In genomic region chr4:183285886-183286285, GRCh38 we compare ENCODE assay signal across 32 cellular contexts. TPM values are rescaled to one million over a fixed set of nuclear protein-coding genes. Genes with fewer than 3 reads are reported as not detected.
"Had no signal": no experiment of that assay in that cellular context is flagged by ENCODE, and none has a peak within 500 bp of the region (broad histone marks: within the 10 kb centered on the region; RNA-seq: fewer than 3 reads in every experiment).

No MANE protein-coding gene starts in this region.

- H3K27ac Mint-ChIP-seq: effector memory CD8-positive, alpha-beta T cell; memory B cell; natural killer cell; neural progenitor cell; stimulated activated effector memory CD8-positive, alpha-beta T cell treated with anti-CD3 and anti-CD28 coated beads, Interleukin-12 subunit alpha, Interleukin-12 subunit beta, amount 100 ng/mL, for 72 hours; type B pancreatic cell had no signal

- H3K4me1 ChIP-seq: esophagus squamous epithelium, heart right ventricle, neural progenitor cell, prostate gland, right atrium auricular region, tibial artery had no signal

- H3K27me3 Mint-ChIP-seq: type B pancreatic cell had no signal

- H3K4me3 ChIP-seq: esophagus squamous epithelium, heart right ventricle, lung, neural progenitor cell, prostate gland, right atrium auricular region, sigmoid colon, testis, tibial artery had no signal

- H2AFZ ChIP-seq: neural progenitor cell had no signal

- H3K27ac ChIP-seq: esophagus squamous epithelium, heart right ventricle, neural progenitor cell, prostate gland, right atrium auricular region, sigmoid colon, testis, tibial artery had no signal

- DNase-seq: cortex of kidney; effector memory CD8-positive, alpha-beta T cell; erythroblast; esophagus squamous epithelium; foreskin melanocyte; glutamatergic neuron; heart right ventricle; hippocampal formation; kidney glomerular epithelial cell; left colon; left ventricle myocardium superior; natural killer cell; nucleus accumbens; sigmoid colon; stimulated activated CD4-positive, alpha-beta T cell treated with anti-CD3 and anti-CD28 coated beads, Interleukin-2, amount 100 ng/mL, for 24 hours; stimulated activated CD4-positive, alpha-beta T cell treated with anti-CD3 and anti-CD28 coated beads, Interleukin-4, amount 100 ng/mL, for 24 hours; stimulated activated naive CD8-positive, alpha-beta T cell treated with anti-CD3 and anti-CD28 coated beads, Interleukin-15, Interleukin-2, amounts not matched to agents 100 U/mL and 50 U/mL, for 24 hours; substantia nigra; testis; tibial artery had no signal

- H3K36me3 ChIP-seq: prostate gland had no signal

- H3K4me3 Mint-ChIP-seq: effector memory CD8-positive, alpha-beta T cell; memory B cell; natural killer cell; neural progenitor cell; stimulated activated effector memory CD8-positive, alpha-beta T cell treated with anti-CD3 and anti-CD28 coated beads, Interleukin-12 subunit alpha, Interleukin-12 subunit beta, amount 100 ng/mL, for 72 hours; type B pancreatic cell had no signal

- ATAC-seq: effector memory CD8-positive, alpha-beta T cell; heart right ventricle; left colon; left ventricle myocardium superior; natural killer cell; stimulated activated effector memory CD8-positive, alpha-beta T cell treated with anti-CD3 and anti-CD28 coated beads, Interleukin-12 subunit alpha, Interleukin-12 subunit beta, amount 100 ng/mL, for 72 hours; stimulated activated naive CD8-positive, alpha-beta T cell treated with anti-CD3 and anti-CD28 coated beads, Interleukin-15, Interleukin-2, amounts not matched to agents 100 U/mL and 50 U/mL, for 24 hours had no signal

- H3K9me3 Mint-ChIP-seq: effector memory CD8-positive, alpha-beta T cell; memory B cell; natural killer cell; neural progenitor cell; stimulated activated effector memory CD8-positive, alpha-beta T cell treated with anti-CD3 and anti-CD28 coated beads, Interleukin-12 subunit alpha, Interleukin-12 subunit beta, amount 100 ng/mL, for 72 hours; type B pancreatic cell had no signal

- H3K4me1 Mint-ChIP-seq: memory B cell; natural killer cell; neural progenitor cell; stimulated activated effector memory CD8-positive, alpha-beta T cell treated with anti-CD3 and anti-CD28 coated beads, Interleukin-12 subunit alpha, Interleukin-12 subunit beta, amount 100 ng/mL, for 72 hours had no signal

- H3K9ac ChIP-seq: neural progenitor cell had no signal

- H3K36me3 Mint-ChIP-seq: memory B cell; natural killer cell; stimulated activated effector memory CD8-positive, alpha-beta T cell treated with anti-CD3 and anti-CD28 coated beads, Interleukin-12 subunit alpha, Interleukin-12 subunit beta, amount 100 ng/mL, for 72 hours had no signal

- H3K27me3 ChIP-seq: esophagus squamous epithelium, heart right ventricle, neural progenitor cell, right atrium auricular region, sigmoid colon, testis, tibial artery had no signal

- H3K4me2 ChIP-seq: neural progenitor cell had no signal

- H3K9me3 ChIP-seq: esophagus squamous epithelium, heart right ventricle, prostate gland, right atrium auricular region, sigmoid colon, testis, tibial artery had no signal

RNA-seq across cellular contexts. Expression of gene CLDN22, which starts 34.2 kb away (rescaled TPM):
- total RNA-seq: dermis microvascular lymphatic vessel endothelial cell, heart right ventricle, left colon, left ventricle myocardium superior, mononuclear cell, osteocyte, prostate gland, right atrium auricular region, sigmoid colon, skeletal muscle tissue, testis, urinary bladder had no signal
- polyA plus RNA-seq: heart right ventricle, sigmoid colon, urinary bladder had no signal

RNA-seq across cellular contexts. Expression of gene CLDN24, which starts 36.3 kb away (rescaled TPM):
- total RNA-seq: dermis microvascular lymphatic vessel endothelial cell, esophagus squamous epithelium, heart right ventricle, left colon, left ventricle myocardium superior, lung, mononuclear cell, osteocyte, prostate gland, right atrium auricular region, sigmoid colon, skeletal muscle tissue, testis, urinary bladder had no signal
- polyA plus RNA-seq: heart right ventricle, sigmoid colon, urinary bladder had no signal
